ENCODE assay signal across 11 cellular contexts in genomic region chr14:61337893-61338292, GRCh38. TPM values are rescaled to one million over a fixed set of nuclear protein-coding genes. Genes with fewer than 3 reads are reported as not detected.
DNase-seq lines count a peak whose midpoint lies in the region; ATAC-seq and TF ChIP-seq lines count a peak whose summit lies in the region.
"Had no signal": no experiment of that assay in that cellular context is flagged by ENCODE, and none has a peak within 500 bp of the region (broad histone marks: within the 10 kb centered on the region; RNA-seq: fewer than 3 reads in every experiment).

No MANE protein-coding gene starts in this region.

- no peak overlapping the region for H3K4me2 ChIP-seq in H9 (ENCODE audit: insufficient read depth, insufficient read length, low read length)
- H3K4me2 ChIP-seq in mesendoderm (ENCODE audit: low read length), result no peak overlapping the region

- peak overlapping the region; percentile 46 to 61 for H3K27ac ChIP-seq in mucosa of rectum (ENCODE audit: low read depth in 2 of 2, low read length in 2 of 2)
- no peak overlapping the region for H3K27ac ChIP-seq in H9 (ENCODE audit: insufficient read length, low read depth, low read length)
- no peak overlapping the region for H3K27ac ChIP-seq in mesendoderm (ENCODE audit: low read depth, low read length)
- no peak overlapping the region for H3K27ac ChIP-seq in aorta (ENCODE audit: low read depth in 1 of 2, low read length in 2 of 2)

- H3T11ph ChIP-seq in H9 (ENCODE audit: low read length), result no peak overlapping the region

- no peaks in the 10 kb centered on the region for H3K36me3 ChIP-seq in mucosa of rectum (ENCODE audit: control insufficient read depth in 2 of 2, insufficient read depth in 2 of 2, low read length in 2 of 2)
- no peaks in the 10 kb centered on the region for H3K36me3 ChIP-seq in mesendoderm (ENCODE audit: control insufficient read depth, insufficient read depth, low read length)
- H3K36me3 ChIP-seq in aorta (ENCODE audit: control insufficient read depth in 1 of 2, insufficient read depth in 2 of 2, low read length in 1 of 2), result no peaks in the 10 kb centered on the region

- H2BK120ac ChIP-seq in H9 (ENCODE audit: low read depth, low read length, poor library complexity, severe bottlenecking) (no peak overlapping the region), mesendoderm (ENCODE audit: low read depth, low read length) (no peak overlapping the region)

- no peak for TF ChIP-seq CTCF in H9 (conservative IDR thresholded peaks at IDR 0.05)

- no peaks in the 10 kb centered on the region for H4K20me1 ChIP-seq in H9 (ENCODE audit: control insufficient read depth, insufficient read depth, insufficient read length)

- no peak overlapping the region for H2BK20ac ChIP-seq in H9 (ENCODE audit: low read depth, low read length, poor library complexity, severe bottlenecking)

- intact Hi-C loops in activated T-helper 2 cell treated with anti-CD3 and anti-CD28 coated beads, Interferon-gamma antibody, Interleukin-2, Interleukin-4, amounts not matched to agents 10 μg/mL and 5 μg/mL and 100 μg/mL, durations not matched to agents 14 hours and 24 hours and 36 hours (cut with micrococcal nuclease), result no loop called here
- intact Hi-C loops in aorta (cut with DNase I), result no loop called here

- WGBS in H9 (ENCODE audit: extremely low coverage, insufficient read length, low lambda C conversion rate), result no CpG with 5 or more reads among the region's 4 CpGs
- no CpG with 5 or more reads among the region's 4 CpGs for WGBS in mesendoderm (ENCODE audit: extremely low coverage, insufficient coverage, low lambda C conversion rate)
- 77 to 80% methylated on average over 4 of the region's 4 CpGs for WGBS in aorta, 2 donors

- H4K5ac ChIP-seq in H9 (ENCODE audit: insufficient read length, low read depth, low read length) (no peak overlapping the region), mesendoderm (ENCODE audit: low read length) (no peak overlapping the region)

- H3K14ac ChIP-seq in H9 (ENCODE audit: insufficient read depth, low read length), result no peak overlapping the region

- no peaks in the 10 kb centered on the region for H3K9me3 Mint-ChIP-seq in activated T-helper 2 cell treated with anti-CD3 and anti-CD28 coated beads, Interferon-gamma antibody, Interleukin-2, Interleukin-4, amounts not matched to agents 10 μg/mL and 5 μg/mL and 100 μg/mL, durations not matched to agents 14 hours and 24 hours and 36 hours
- no peaks in the 10 kb centered on the region for H3K9me3 Mint-ChIP-seq in H9

- no peak for ATAC-seq in aorta (ENCODE audit: low FRiP score)

- TF ChIP-seq POLR2A in erythroblast (IDR thresholded peaks at IDR 0.05; ENCODE audit: low read length), result no peak

- no peaks in the 10 kb centered on the region for H3K79me1 ChIP-seq in H9 (ENCODE audit: insufficient read depth, low read depth, low read length, poor library complexity, severe bottlenecking)
- no peaks in the 10 kb centered on the region for H3K79me1 ChIP-seq in mesendoderm (ENCODE audit: low read length)

- H3K4me3 Mint-ChIP-seq in activated T-helper 2 cell treated with anti-CD3 and anti-CD28 coated beads, Interferon-gamma antibody, Interleukin-2, Interleukin-4, amounts not matched to agents 10 μg/mL and 5 μg/mL and 100 μg/mL, durations not matched to agents 14 hours and 24 hours and 36 hours (ENCODE audit: low read depth), result peak overlapping the region; percentile 47
- H3K4me3 Mint-ChIP-seq in H9, result no peak overlapping the region

- H3K36me3 Mint-ChIP-seq in activated T-helper 2 cell treated with anti-CD3 and anti-CD28 coated beads, Interferon-gamma antibody, Interleukin-2, Interleukin-4, amounts not matched to agents 10 μg/mL and 5 μg/mL and 100 μg/mL, durations not matched to agents 14 hours and 24 hours and 36 hours (ENCODE audit: low read depth), result peaks cover 18% of the 10 kb centered on the region
- no peaks in the 10 kb centered on the region for H3K36me3 Mint-ChIP-seq in H9 (ENCODE audit: insufficient read depth in 1 of 3, low read depth in 3 of 3)

- no peak overlapping the region for H3K4ac ChIP-seq in H9 (ENCODE audit: low read depth, low read length)
- H3K4ac ChIP-seq in mesendoderm (ENCODE audit: low read depth, low read length), result no peak overlapping the region

- peaks cover 77% of the 10 kb centered on the region for H3K4me1 Mint-ChIP-seq in activated T-helper 2 cell treated with anti-CD3 and anti-CD28 coated beads, Interferon-gamma antibody, Interleukin-2, Interleukin-4, amounts not matched to agents 10 μg/mL and 5 μg/mL and 100 μg/mL, durations not matched to agents 14 hours and 24 hours and 36 hours (ENCODE audit: low read depth)
- H3K4me1 Mint-ChIP-seq in H9, result peaks cover 12 to 14% of the 10 kb centered on the region in 2 experiments

- H3K9ac ChIP-seq in mucosa of rectum (ENCODE audit: low read depth in 1 of 2, low read length in 2 of 2), result peak overlapping the region in 1 of 2 donors; percentile 27
- H3K9ac ChIP-seq in H9 (ENCODE audit: extremely low read depth, insufficient read length, low read length), result no peak overlapping the region
- no peak overlapping the region for H3K9ac ChIP-seq in mesendoderm (ENCODE audit: low read length)

- H2BK12ac ChIP-seq in H9 (ENCODE audit: insufficient read length, low read depth, low read length), result no peak overlapping the region

- H3K4me1 ChIP-seq in mucosa of rectum (ENCODE audit: control insufficient read depth in 2 of 2, insufficient read depth in 2 of 2, low read length in 2 of 2), result no peaks in the 10 kb centered on the region
- no peaks in the 10 kb centered on the region for H3K4me1 ChIP-seq in H9 (ENCODE audit: insufficient read depth, low read length)
- H3K4me1 ChIP-seq in mesendoderm (ENCODE audit: control insufficient read depth, low read depth, low read length), result no peaks in the 10 kb centered on the region
- no peaks in the 10 kb centered on the region for H3K4me1 ChIP-seq in aorta (ENCODE audit: control insufficient read depth in 1 of 2, insufficient read depth in 2 of 2, low read length in 2 of 2)

- peak overlapping the region; percentile 89 for H3K27ac Mint-ChIP-seq in activated T-helper 2 cell treated with anti-CD3 and anti-CD28 coated beads, Interferon-gamma antibody, Interleukin-2, Interleukin-4, amounts not matched to agents 10 μg/mL and 5 μg/mL and 100 μg/mL, durations not matched to agents 14 hours and 24 hours and 36 hours
- peak overlapping the region in 1 of 3 experiments; percentile 54; a peak in 2 of 7 replicates for H3K27ac Mint-ChIP-seq in H9

- H3K9me3 ChIP-seq in mucosa of rectum (ENCODE audit: control insufficient read depth in 2 of 2, low read length in 2 of 2) (no peaks in the 10 kb centered on the region), H9 (ENCODE audit: control insufficient read depth, low read depth, low read length) (no peaks in the 10 kb centered on the region), aorta (ENCODE audit: control insufficient read depth, low read length) (no peaks in the 10 kb centered on the region)

- H3K18ac ChIP-seq in H9 (ENCODE audit: insufficient read length, low read depth, low read length) (no peak overlapping the region), mesendoderm (ENCODE audit: low read length) (no peak overlapping the region)

- H3K23ac ChIP-seq in H9 (ENCODE audit: insufficient read length, low read depth, low read length) (no peak overlapping the region), mesendoderm (ENCODE audit: low read length) (no peak overlapping the region)

- no peaks in the 10 kb centered on the region for H3K27me3 Mint-ChIP-seq in activated T-helper 2 cell treated with anti-CD3 and anti-CD28 coated beads, Interferon-gamma antibody, Interleukin-2, Interleukin-4, amounts not matched to agents 10 μg/mL and 5 μg/mL and 100 μg/mL, durations not matched to agents 14 hours and 24 hours and 36 hours (ENCODE audit: low read depth)
- no peaks in the 10 kb centered on the region for H3K27me3 Mint-ChIP-seq in H9 (ENCODE audit: low read depth)

- H3K23me2 ChIP-seq in H9 (ENCODE audit: insufficient read length, low read depth, low read length, poor library complexity, severe bottlenecking), result no peaks in the 10 kb centered on the region

- H4K91ac ChIP-seq in H9 (ENCODE audit: insufficient read length, low read depth, low read length), result no peak overlapping the region

- H2AK5ac ChIP-seq in H9 (ENCODE audit: insufficient read length, low read length) (no peak overlapping the region), mesendoderm (ENCODE audit: low read length) (no peak overlapping the region)

- H2BK5ac ChIP-seq in H9 (ENCODE audit: insufficient read length, low read length), result no peak overlapping the region
- no peak overlapping the region for H2BK5ac ChIP-seq in mesendoderm (ENCODE audit: low read length)

- DNase-seq in stimulated activated CD4-positive, alpha-beta T cell treated with anti-CD3 and anti-CD28 coated beads, Interleukin-1b, Interleukin-23, amount 100 ng/mL, for 48 hours, result peak; percentile 67
- no peak for DNase-seq in stimulated activated CD4-positive, alpha-beta T cell treated with anti-CD3 and anti-CD28 coated beads, Interleukin-12 subunit alpha, Interleukin-12 subunit beta, amount 100 ng/mL, for 4 hours
- peak; percentile 68 for DNase-seq in activated T-helper 2 cell treated with anti-CD3 and anti-CD28 coated beads, Interferon-gamma antibody, Interleukin-2, Interleukin-4, amounts not matched to agents 10 μg/mL and 5 μg/mL and 100 μg/mL, durations not matched to agents 14 hours and 24 hours and 36 hours (ENCODE audit: low spot score)
- DNase-seq in H9 (no peak), mesendoderm (no peak), aorta (no peak), erythroblast (lab: John Stamatoyannopoulos, UW) (no peak)
- DNase-seq: HCEC 1CT, NCI-H446 treated with DMSO at 0.1 percent for 48 hours, SIG-M5 had no signal

- no peak overlapping the region for H3K56ac ChIP-seq in H9 (ENCODE audit: insufficient read length, low read depth, low read length)
- no peak overlapping the region for H3K56ac ChIP-seq in mesendoderm (ENCODE audit: low read length)

- H3K27me3 ChIP-seq in mucosa of rectum (ENCODE audit: control insufficient read depth in 2 of 2, insufficient read depth in 2 of 2, low read length in 2 of 2) (no peaks in the 10 kb centered on the region), H9 (ENCODE audit: insufficient read depth, low read length) (no peaks in the 10 kb centered on the region), mesendoderm (ENCODE audit: insufficient read depth, low read length, poor library complexity) (no peaks in the 10 kb centered on the region), aorta (ENCODE audit: control insufficient read depth in 1 of 2, insufficient read depth in 2 of 2, low read length in 1 of 2) (no peaks in the 10 kb centered on the region)

- H4K8ac ChIP-seq in H9 (replicated peaks; ENCODE audit: insufficient read length, low read depth, low read length) (no peak overlapping the region), mesendoderm (ENCODE audit: low read depth, low read length) (no peak overlapping the region)

- H2BK15ac ChIP-seq in H9 (ENCODE audit: low read depth, low read length), result no peak overlapping the region
- no peak overlapping the region for H2BK15ac ChIP-seq in mesendoderm (replicated peaks; ENCODE audit: low read depth)

- no peak overlapping the region for H2AFZ ChIP-seq in H9 (ENCODE audit: low read length)

- H3K4me3 ChIP-seq in mucosa of rectum (ENCODE audit: low read length in 2 of 2), result no peak overlapping the region
- no peak overlapping the region for H3K4me3 ChIP-seq in mesendoderm (ENCODE audit: low read length)
- no peak overlapping the region for H3K4me3 ChIP-seq in aorta (ENCODE audit: low read length in 2 of 2)

- H3K79me2 ChIP-seq in H9 (ENCODE audit: insufficient read depth, low read length) (no peaks in the 10 kb centered on the region), mesendoderm (ENCODE audit: control insufficient read depth, insufficient read depth, low read length) (no peaks in the 10 kb centered on the region)

RNA-seq across cellular contexts. Expression of gene PRKCH, which starts 16.5 kb away (rescaled TPM):
- 101 and 102 TPM in 2 replicates for total RNA-seq in activated T-helper 2 cell treated with anti-CD3 and anti-CD28 coated beads, Interferon-gamma antibody, Interleukin-2, Interleukin-4, amounts not matched to agents 10 μg/mL and 5 μg/mL and 100 μg/mL, durations not matched to agents 14 hours and 24 hours and 36 hours
- total RNA-seq in H9 (2021) (5.2 and 6.0 TPM in 2 replicates), aorta (10 to 100 TPM; 32.2 to 77.2 TPM)
- polyA plus RNA-seq in mesendoderm (2013, experiment 1 of 2), result 9.3 TPM
- polyA plus RNA-seq in mesendoderm (2013, experiment 2 of 2), result 7.0 TPM
- 10 to 100 TPM in 1 of 2 donors, 1 to 10 TPM in 1; 1.8 to 34.9 TPM for polyA plus RNA-seq in aorta

RNA-seq across cellular contexts. Expression of gene TMEM30B, which starts 56.8 kb away (rescaled TPM):
- total RNA-seq in activated T-helper 2 cell treated with anti-CD3 and anti-CD28 coated beads, Interferon-gamma antibody, Interleukin-2, Interleukin-4, amounts not matched to agents 10 μg/mL and 5 μg/mL and 100 μg/mL, durations not matched to agents 14 hours and 24 hours and 36 hours, result 0.46 and 0.66 TPM in 2 replicates
- total RNA-seq in H9 (2021) (11.8 and 12.2 TPM in 2 replicates), aorta (10 to 100 TPM; 54.8 to 81.7 TPM)
- 9.9 TPM for polyA plus RNA-seq in mesendoderm (2013, experiment 1 of 2)
- 9.9 TPM for polyA plus RNA-seq in mesendoderm (2013, experiment 2 of 2)
- 1 to 10 TPM; 7.5 to 9.9 TPM for polyA plus RNA-seq in aorta

Comparison
In these comparisons a context has a peak if more than half of its experiments do, and no peak if none do; other contexts are left out.
1. DNase-seq: peak in stimulated activated CD4-positive, alpha-beta T cell treated with anti-CD3 and anti-CD28 coated beads, Interleukin-1b, Interleukin-23, amount 100 ng/mL, for 48 hours (single experiment) and activated T-helper 2 cell treated with anti-CD3 and anti-CD28 coated beads, Interferon-gamma antibody, Interleukin-2, Interleukin-4, amounts not matched to agents 10 μg/mL and 5 μg/mL and 100 μg/mL, durations not matched to agents 14 hours and 24 hours and 36 hours (single experiment); none in stimulated activated CD4-positive, alpha-beta T cell treated with anti-CD3 and anti-CD28 coated beads, Interleukin-12 subunit alpha, Interleukin-12 subunit beta, amount 100 ng/mL, for 4 hours (single experiment), H9 (single experiment), mesendoderm (single experiment), aorta (0 of 2) and erythroblast (0 of 2).
2. H3K27ac ChIP-seq: peak in mucosa of rectum (2 of 2); none in H9 (single experiment), mesendoderm (single experiment) and aorta (0 of 2).